Comparison of ENCODE assay signal across 19 cellular contexts in the genomic region with DNA sequence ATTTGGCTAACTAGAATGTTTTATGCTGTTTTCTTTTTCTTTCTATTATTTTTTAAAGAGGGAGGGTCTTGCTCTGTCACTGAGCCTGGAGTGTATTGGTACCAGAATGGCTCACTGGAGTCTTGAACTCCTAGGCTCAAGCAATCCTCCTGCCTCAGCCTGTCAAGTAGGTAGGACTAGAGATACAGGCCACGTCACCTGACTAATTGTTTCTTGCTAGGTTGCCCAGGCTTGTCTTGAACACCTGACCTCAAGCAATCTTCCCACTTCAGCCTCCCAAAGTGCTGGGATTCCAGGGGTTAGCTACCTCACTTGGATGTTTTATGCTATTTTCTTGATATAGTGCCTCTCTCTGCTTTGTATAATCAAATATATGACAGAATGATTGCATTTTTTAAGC.
A peak's percentile ranks its signal among the peaks of the same experiment; 100 is the strongest.
DNase-seq lines count a peak whose midpoint lies in the region; ATAC-seq, FAIRE-seq and TF ChIP-seq lines count a peak whose summit lies in the region.
"Had no signal": no experiment of that assay in that cellular context is flagged by ENCODE, and none has a peak within 500 bp of the region (broad histone marks: within the 10 kb centered on the region; RNA-seq: fewer than 3 reads in every experiment).

No MANE protein-coding gene starts in this region.

- no peak overlapping the region for H4K91ac ChIP-seq in trophoblast cell (ENCODE audit: low read depth, low read length)

- no peak for FAIRE-seq in A549 (lab: Jason Lieb, UNC)
- FAIRE-seq: GM12878, GM19239, HepG2, HTR-8/SVneo had no signal

- no peak overlapping the region for H4K8ac ChIP-seq in trophoblast cell (ENCODE audit: low read depth, low read length)

- CTCF ChIA-PET in A549 (lab: Yijun Ruan, JAX), result no interaction called here
- CTCF ChIA-PET in RWPE1 (lab: Yijun Ruan, JAX), result interaction anchor here (0.7 kb wide), 1 partner anchor 70 kb away, joined by 6 read pairs; no protein-coding TSS in a partner anchor

- no peak for TF ChIP-seq POLR2A in A549 (IDR thresholded peaks at IDR 0.05; ENCODE audit: low read length)

- H3K9me3 ChIP-seq in A549, result peaks cover 35% of the 10 kb centered on the region
- no peaks in the 10 kb centered on the region for H3K9me3 ChIP-seq in trophoblast cell (ENCODE audit: insufficient read depth, low read depth, low read length)

- peaks cover 0 to 1% of the 10 kb centered on the region in 2 experiments for H3K36me3 ChIP-seq in trophoblast cell (ENCODE audit: control insufficient read depth in 1 of 2, insufficient read depth in 2 of 2, low read length in 2 of 2)

- H3K23ac ChIP-seq in trophoblast cell (ENCODE audit: low read length), result no peak overlapping the region

- 100% methylated on average over 1 of the region's 1 CpG for WGBS in A549 (ENCODE audit: missing lambda C conversion rate)
- WGBS in trophoblast cell (ENCODE audit: extremely low coverage, insufficient coverage, insufficient read length), result no CpG with 5 or more reads among the region's 1 CpG

- H3K27me3 ChIP-seq in trophoblast cell (ENCODE audit: insufficient read depth, low read length), result no peaks in the 10 kb centered on the region
- H3K27me3 ChIP-seq: BLaER1 treated with 17β-estradiol and CSF1 and Interleukin-3, amounts not matched to agents 10 nM and 100 nM had no signal

- H4K12ac ChIP-seq in trophoblast cell (ENCODE audit: low read depth, low read length), result no peak overlapping the region

- no peak overlapping the region for H3K4ac ChIP-seq in trophoblast cell (ENCODE audit: low read depth, low read length)

- ATAC-seq in A549 (no peak), left colon (no peak)
- ATAC-seq: GM12878, HepG2 had no signal

- no peak overlapping the region for H3K4me2 ChIP-seq in A549
- H3K4me2 ChIP-seq in trophoblast cell (ENCODE audit: low read length), result no peak overlapping the region
- H3K4me2 ChIP-seq: BLaER1 treated with 17β-estradiol and CSF1 and Interleukin-3, amounts not matched to agents 10 nM and 100 nM had no signal

- no peak for DNase-seq in A549 (ENCODE audit: low read depth in 1 of 2, low spot score in 1 of 2)
- DNase-seq in RWPE1 (ENCODE audit: low spot score), result no peak
- no peak for DNase-seq in epithelial cell of prostate (ENCODE audit: low read depth, low spot score)
- DNase-seq in trophoblast cell, result no peak
- no peak for DNase-seq in NK-92 treated with Interleukin-12 subunit alpha and Interleukin-12 subunit beta, amount 100 ng/mL, for 24 hours (lab: John Stamatoyannopoulos, UW)
- DNase-seq in NCI-H146 (lab: John Stamatoyannopoulos, UW), result no peak
- DNase-seq in left colon, result no peak
- DNase-seq: 8988T; ACHN; CD4-positive, CD25-positive, alpha-beta regulatory T cell; DMS 273 treated with DMSO at 0.1 percent for 48 hours; DMS79; GOT3; H9 had no signal

- no peaks in the 10 kb centered on the region for H3K79me2 ChIP-seq in trophoblast cell (ENCODE audit: control insufficient read depth, insufficient read depth, low read length, poor library complexity)

- POLR2A ChIA-PET in A549 (lab: Yijun Ruan, JAX) (no interaction called here), RWPE1 (lab: Yijun Ruan, JAX; ENCODE audit: low non-redundant PET) (no interaction called here)

- no peak overlapping the region for H3K14ac ChIP-seq in trophoblast cell (ENCODE audit: low read length)

- no peak for TF ChIP-seq EP300 in A549 (IDR thresholded peaks at IDR 0.05)

- no peak for TF ChIP-seq RAD21 in A549 (conservative IDR thresholded peaks at IDR 0.05 in 1 of 2, IDR thresholded peaks at IDR 0.05 in 1 of 2)

- H3K4me1 ChIP-seq in A549 (peaks cover 55% of the 10 kb centered on the region), trophoblast cell (ENCODE audit: control insufficient read depth in 1 of 2, insufficient read depth in 2 of 2, low read length in 2 of 2) (no peaks in the 10 kb centered on the region)
- H3K4me1 ChIP-seq: BLaER1 treated with 17β-estradiol and CSF1 and Interleukin-3, amounts not matched to agents 10 nM and 100 nM had no signal

- H2BK120ac ChIP-seq in trophoblast cell (ENCODE audit: insufficient read depth, low read length, poor library complexity), result no peak overlapping the region

- intact Hi-C loops in left colon (cut with DNase I, micrococcal nuclease), result no loop called here

- no peak overlapping the region for H2AFZ ChIP-seq in trophoblast cell (ENCODE audit: insufficient read depth, low read length, poor library complexity)

- no peak overlapping the region for H2BK5ac ChIP-seq in trophoblast cell (ENCODE audit: low read depth, low read length, poor library complexity)

- H2BK12ac ChIP-seq in trophoblast cell (ENCODE audit: low read length), result peak overlapping the region; percentile 58

- no peak overlapping the region for H2AK5ac ChIP-seq in trophoblast cell (ENCODE audit: low read length)

- no peak overlapping the region for H3K4me3 ChIP-seq in A549
- H3K4me3 ChIP-seq in trophoblast cell (ENCODE audit: low read depth, low read length), result no peak overlapping the region
- H3K4me3 ChIP-seq: BLaER1 treated with 17β-estradiol and CSF1 and Interleukin-3, amounts not matched to agents 10 nM and 100 nM; GM12878 had no signal

- no peak overlapping the region for H3K18ac ChIP-seq in trophoblast cell (ENCODE audit: low read length)

- H3K27ac ChIP-seq in A549 (peak overlapping the region; percentile 85 to 99), RWPE1 (peak overlapping the region; percentile 59), epithelial cell of prostate (peak overlapping the region; percentile 43), trophoblast cell (ENCODE audit: low read depth, low read length) (no peak overlapping the region)
- H3K27ac ChIP-seq: BLaER1 treated with 17β-estradiol and CSF1 and Interleukin-3, amounts not matched to agents 10 nM and 100 nM had no signal

- no peak for TF ChIP-seq CTCF in A549 (IDR thresholded peaks at IDR 0.05)
- TF ChIP-seq CTCF in RWPE1 (conservative IDR thresholded peaks at IDR 0.05; ENCODE audit: low read depth), result no peak

- no peak overlapping the region for H3K9ac ChIP-seq in trophoblast cell (ENCODE audit: low read length)
- H3K9ac ChIP-seq: BLaER1 treated with 17β-estradiol and CSF1 and Interleukin-3, amounts not matched to agents 10 nM and 100 nM had no signal

- peaks cover 1% of the 10 kb centered on the region for H3K79me1 ChIP-seq in trophoblast cell (ENCODE audit: low read length)

TF ChIP-seq in A549, 52 proteins besides CTCF, POLR2A, EP300 and RAD21:
- TF ChIP-seq, protein P1, sequence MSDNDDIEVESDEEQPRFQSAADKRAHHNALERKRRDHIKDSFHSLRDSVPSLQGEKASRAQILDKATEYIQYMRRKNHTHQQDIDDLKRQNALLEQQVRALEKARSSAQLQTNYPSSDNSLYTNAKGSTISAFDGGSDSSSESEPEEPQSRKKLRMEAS (IDR thresholded peaks at IDR 0.05), result 0 out of 2 replicates have a peak, but pooled peaks have one; percentile 3
- TF ChIP-seq HEYL (CRISPR knock-in tag; IDR thresholded peaks at IDR 0.05) (no peak), MYC (IDR thresholded peaks at IDR 0.05; ENCODE audit: borderline replicate concordance, low read length) (no peak), KDM1A (IDR thresholded peaks at IDR 0.05; ENCODE audit: low read depth) (no peak)
TF ChIP-seq in A549: peak in this region for 1.
